Comparison of ENCODE assay signal across 8 cellular contexts in the genomic region with DNA sequence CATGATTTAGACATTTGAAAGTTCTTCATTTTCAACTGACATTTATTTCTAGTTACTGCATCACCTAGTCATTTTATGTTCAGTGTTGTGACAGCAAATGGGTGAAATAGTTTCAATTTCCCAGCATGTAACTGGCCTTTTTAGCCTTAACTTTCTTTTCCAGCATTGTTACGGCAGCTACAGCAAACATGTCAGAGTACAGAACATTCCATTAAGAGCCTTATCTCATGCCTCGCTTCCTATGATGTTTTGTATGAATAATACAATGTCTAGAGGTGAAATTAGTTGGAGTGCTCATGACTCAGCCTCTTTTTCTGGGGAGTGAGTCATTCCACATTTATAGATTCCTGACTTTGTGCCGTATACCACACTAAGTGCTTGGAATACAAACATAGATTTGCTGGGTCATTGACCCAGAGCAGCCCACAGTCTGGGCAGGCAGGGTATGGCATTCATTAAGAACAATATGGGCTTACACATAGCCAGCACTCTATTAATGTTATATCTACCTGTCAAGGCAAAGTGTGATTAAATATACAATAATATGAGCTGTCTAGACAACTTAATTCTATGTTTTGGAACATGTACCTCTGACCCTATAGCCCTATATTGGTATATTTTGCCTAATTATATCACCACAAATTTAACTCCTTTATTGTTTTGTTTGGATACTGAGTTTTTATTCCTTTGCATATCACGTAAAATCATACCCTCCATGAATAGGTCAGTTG.
DNase-seq lines count a peak whose midpoint lies in the region; FAIRE-seq and TF ChIP-seq lines count a peak whose summit lies in the region.

No MANE protein-coding gene starts in this region.

- no peak for TF ChIP-seq CTCF in fibroblast of pulmonary artery (IDR thresholded peaks at IDR 0.05; ENCODE audit: low read length, missing control alignments)
- no peak for TF ChIP-seq CTCF in retinal pigment epithelial cell (conservative IDR thresholded peaks at IDR 0.05; ENCODE audit: low read depth, low read length)

- FAIRE-seq in GM19239 (lab: Jason Lieb, UNC) = no peak

- no peak overlapping the region for H3K4me3 ChIP-seq in fibroblast of pulmonary artery (replicated peaks; ENCODE audit: low read depth, low read length)
- H3K4me3 ChIP-seq in retinal pigment epithelial cell (ENCODE audit: low read length) = no peak overlapping the region

- peak; percentile 97 for DNase-seq in EL
- DNase-seq in NCI-H774 (lab: John Stamatoyannopoulos, UW) = peak; percentile 92
- peak; percentile 99 for DNase-seq in fibroblast of pulmonary artery (ENCODE audit: low read depth)
- DNase-seq in retinal pigment epithelial cell (ENCODE audit: low read depth) = peak; percentile 99
- no peak for DNase-seq in NCI-H1048 (lab: John Stamatoyannopoulos, UW)
- no peak for DNase-seq in GM19239 (ENCODE audit: insufficient read length, low spot score)
- no peak for DNase-seq in hippocampal formation (lab: John Stamatoyannopoulos, UW)
- no peak for DNase-seq in activated CD4-positive, alpha-beta T cell treated with anti-CD3 and anti-CD28 coated beads for 1 hour

Comparison
In these comparisons a context has a peak if more than half of its experiments do, and no peak if none do; other contexts are left out.
1. DNase-seq: peak in EL (single experiment), NCI-H774 (single experiment), fibroblast of pulmonary artery (single experiment) and retinal pigment epithelial cell (single experiment); none in NCI-H1048 (single experiment), GM19239 (single experiment), hippocampal formation (0 of 2) and activated CD4-positive, alpha-beta T cell treated with anti-CD3 and anti-CD28 coated beads for 1 hour (single experiment).